In the genomic region with DNA sequence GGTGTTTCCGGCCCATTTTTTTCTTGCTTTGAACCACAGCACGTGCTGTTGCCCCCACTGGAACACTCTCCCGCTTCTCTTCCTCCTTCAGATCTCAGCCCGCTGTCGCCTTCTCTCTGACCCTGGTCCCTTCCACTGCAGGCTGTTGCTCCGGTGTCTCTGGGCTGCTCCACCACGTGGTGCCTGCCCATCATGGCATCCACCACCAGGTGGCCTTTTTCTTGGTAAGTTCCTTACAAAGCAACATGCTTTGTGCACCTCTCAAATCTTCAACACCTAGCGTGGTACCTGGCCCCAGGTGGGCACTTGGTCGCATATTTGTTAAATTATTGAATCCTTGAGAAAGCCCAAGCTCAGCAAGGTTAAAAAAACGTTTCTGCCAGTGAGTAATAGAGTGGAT, we compare ENCODE assay signal across 10 cellular contexts.
DNase-seq lines count a peak whose midpoint lies in the region; ATAC-seq lines count a peak whose summit lies in the region.
"Had no signal": no experiment of that assay in that cellular context is flagged by ENCODE, and none has a peak within 500 bp of the region (broad histone marks: within the 10 kb centered on the region; RNA-seq: fewer than 3 reads in every experiment).

No MANE protein-coding gene starts in this region.

- no peak for ATAC-seq in GM18511 (IDR thresholded peaks at IDR 0.05; ENCODE audit: unreplicated experiment)
- ATAC-seq in activated CD4-positive, CD25-positive, alpha-beta regulatory T cell treated with anti-CD3 and anti-CD28 coated beads, Interleukin-2, amount 50 U/mL, for 24 hours: no peak
- ATAC-seq: CD8-positive, alpha-beta T cell had no signal

- DNase-seq in NCI-H526 (lab: John Stamatoyannopoulos, UW) (peak; percentile 19 to 77), NCI-H526 treated with DMSO at 0.1 percent for 48 hours (lab: John Stamatoyannopoulos, UW) (no peak), NCI-H1694 (lab: John Stamatoyannopoulos, UW) (peak; percentile 35), cerebellar cortex (ENCODE audit: low spot score) (peak; percentile 7), pons (ENCODE audit: low spot score) (no peak)
- DNase-seq in stimulated activated CD4-positive, alpha-beta T cell treated with anti-CD3 and anti-CD28 coated beads, Interleukin-4, amount 100 ng/mL, for 1 hour: peak; percentile 8
- DNase-seq: activated B cell treated with CpG ODN at 0.5 μM for 24 hours had no signal

Comparison
In these comparisons a context has a peak if more than half of its experiments do, and no peak if none do; other contexts are left out.
1. DNase-seq: peak in NCI-H526 (2 of 2), NCI-H1694 (single experiment), cerebellar cortex (single experiment) and stimulated activated CD4-positive, alpha-beta T cell treated with anti-CD3 and anti-CD28 coated beads, Interleukin-4, amount 100 ng/mL, for 1 hour (single experiment); none in NCI-H526 treated with DMSO at 0.1 percent for 48 hours (single experiment) and pons (single experiment).